ENCODE assay signal across 9 cellular contexts in genomic region chr17:76498886-76499667, GRCh38. TPM values are rescaled to one million over a fixed set of nuclear protein-coding genes. Genes with fewer than 3 reads are reported as not detected.
DNase-seq lines count a peak whose midpoint lies in the region; ATAC-seq, FAIRE-seq and TF ChIP-seq lines count a peak whose summit lies in the region.
"Had no signal": no experiment of that assay in that cellular context is flagged by ENCODE, and none has a peak within 500 bp of the region (broad histone marks: within the 10 kb centered on the region; RNA-seq: fewer than 3 reads in every experiment).

No MANE protein-coding gene starts in this region.

- H3K4me3 ChIP-seq in ACC112 (ENCODE audit: low read depth, low read length) (0 out of 2 replicates have a peak overlapping the region, but pooled peaks have one; percentile 29), astrocyte of the spinal cord (ENCODE audit: low read depth, low read length) (peak overlapping the region; percentile 75), mononuclear cell (ENCODE audit: low read length) (peak overlapping the region; percentile 93)
- H3K4me3 ChIP-seq: neural progenitor cell had no signal

- no peaks in the 10 kb centered on the region for H3K27me3 ChIP-seq in ACC112 (ENCODE audit: insufficient read depth, low read length)
- no peaks in the 10 kb centered on the region for H3K27me3 ChIP-seq in mononuclear cell (ENCODE audit: insufficient read depth, low read length)

- no peak overlapping the region for H2AFZ ChIP-seq in ACC112 (ENCODE audit: low read length, unreplicated experiment)
- H2AFZ ChIP-seq: neural progenitor cell had no signal

- no peaks in the 10 kb centered on the region for H3K9me3 ChIP-seq in mononuclear cell (ENCODE audit: low read depth, low read length)

- no peak for FAIRE-seq in H54 (lab: Jason Lieb, UNC)

- in situ Hi-C loops in astrocyte of the spinal cord (cut with HindIII; ENCODE audit: low sequenced_read_pairs), result no loop called here

- H3K4me1 ChIP-seq in ACC112 (ENCODE audit: control insufficient read depth, insufficient read depth, low read length, unreplicated experiment) (peaks cover 41% of the 10 kb centered on the region), mononuclear cell (ENCODE audit: insufficient read depth, low read length) (peaks cover 91% of the 10 kb centered on the region)

- ATAC-seq in HG03045 (IDR thresholded peaks at IDR 0.05; ENCODE audit: unreplicated experiment), result no peak

- no peaks in the 10 kb centered on the region for H3K36me3 ChIP-seq in ACC112 (ENCODE audit: insufficient read depth, low read length)
- H3K36me3 ChIP-seq: neural progenitor cell had no signal

- DNase-seq in H54 (ENCODE audit: insufficient read length, low spot score), result peak; percentile 47
- no peak for DNase-seq in astrocyte of the spinal cord (ENCODE audit: low read depth, low spot score)
- no peak for DNase-seq in cerebellar cortex (ENCODE audit: low spot score)
- no peak for DNase-seq in midbrain (lab: John Stamatoyannopoulos, UW)
- no peak for DNase-seq in globus pallidus (ENCODE audit: low spot score)

- peak overlapping the region; percentile 42; the same call in 1 of the 2 replicates for H3K27ac ChIP-seq in ACC112 (ENCODE audit: low read depth, low read length)
- H3K27ac ChIP-seq: neural progenitor cell had no signal

- H3K79me2 ChIP-seq in ACC112 (ENCODE audit: control insufficient read depth, insufficient read depth, low read length, unreplicated experiment), result peaks cover 23% of the 10 kb centered on the region

- no peak for TF ChIP-seq POLR2A in H54 (IDR thresholded peaks at IDR 0.05; ENCODE audit: low read depth, low read length)

- TF ChIP-seq CTCF in astrocyte of the spinal cord (IDR thresholded peaks at IDR 0.05; ENCODE audit: low read depth, low read length), result no peak

RNA-seq across cellular contexts. Expression of gene RHBDF2, which starts 2.1 kb away (rescaled TPM):
- total RNA-seq in mononuclear cell, result 62.1 TPM

RNA-seq across cellular contexts. Expression of gene AANAT, which starts 31.7 kb away (rescaled TPM):
- not detected for total RNA-seq in mononuclear cell

RNA-seq across cellular contexts. Expression of gene CYGB, which starts 38.4 kb away (rescaled TPM):
- total RNA-seq in mononuclear cell, result 0.21 TPM

RNA-seq across cellular contexts. Expression of gene PRCD, which starts 40.8 kb away (rescaled TPM):
- total RNA-seq in mononuclear cell, result 0.73 TPM

RNA-seq across cellular contexts. Expression of gene UBE2O, which starts 46.1 kb away (rescaled TPM):
- 15.2 TPM for total RNA-seq in mononuclear cell

Comparison
In these comparisons a context has a peak if more than half of its experiments do, and no peak if none do; other contexts are left out.
1. H3K4me3 ChIP-seq: peak in every context shown above with its lines; median percentile 93 in mononuclear cell; 75 in astrocyte of the spinal cord; 29 in ACC112.